ENCODE assay signal across 15 cellular contexts in genomic region chr1:163897401-163898169, GRCh38.
A peak's percentile ranks its signal among the peaks of the same experiment; 100 is the strongest.
DNase-seq lines count a peak whose midpoint lies in the region; ATAC-seq and TF ChIP-seq lines count a peak whose summit lies in the region.
"Had no signal": no experiment of that assay in that cellular context is flagged by ENCODE, and none has a peak within 500 bp of the region (broad histone marks: within the 10 kb centered on the region; RNA-seq: fewer than 3 reads in every experiment).

No MANE protein-coding gene starts in this region.

- no peak for TF ChIP-seq POLR2A in suprapubic skin (IDR thresholded peaks at IDR 0.05)

- H3K36me3 ChIP-seq in left ventricle myocardium inferior = no peaks in the 10 kb centered on the region
- H3K36me3 ChIP-seq in suprapubic skin = no peaks in the 10 kb centered on the region
- H3K36me3 ChIP-seq: HAP-1, pancreas, WERI-Rb-1 had no signal

- H3K4me1 ChIP-seq in left ventricle myocardium inferior (no peaks in the 10 kb centered on the region), suprapubic skin (peaks cover 5% of the 10 kb centered on the region)
- H3K4me1 ChIP-seq: pancreas had no signal

- H3K4me3 ChIP-seq in cardiac fibroblast (replicated peaks in 1 of 2; ENCODE audit: low read depth in 2 of 2, low read length in 2 of 2) = no peak overlapping the region
- H3K4me3 ChIP-seq in left ventricle myocardium inferior = no peak overlapping the region
- H3K4me3 ChIP-seq in suprapubic skin = no peak overlapping the region
- H3K4me3 ChIP-seq: HAP-1, pancreas had no signal

- intact Hi-C loops in left ventricle myocardium inferior (cut with micrococcal nuclease) = no loop called here

- H3K27me3 ChIP-seq in left ventricle myocardium inferior (ENCODE audit: low read depth) = no peaks in the 10 kb centered on the region
- H3K27me3 ChIP-seq in suprapubic skin = no peaks in the 10 kb centered on the region
- H3K27me3 ChIP-seq: pancreas had no signal

- H3K9me3 ChIP-seq in left ventricle myocardium inferior (replicated peaks) (no peaks in the 10 kb centered on the region), suprapubic skin (no peaks in the 10 kb centered on the region), T-helper 17 cell (ENCODE audit: control insufficient read depth, low read length, poor library complexity, severe bottlenecking) (no peaks in the 10 kb centered on the region)
- H3K9me3 ChIP-seq: HAP-1, pancreas had no signal

- H3K36me3 Mint-ChIP-seq in T-helper 17 cell (ENCODE audit: low read depth) = no peaks in the 10 kb centered on the region
- H3K36me3 Mint-ChIP-seq: CD4-positive, CD25-positive, alpha-beta regulatory T cell had no signal

- TF ChIP-seq CTCF in cardiac fibroblast (IDR thresholded peaks at IDR 0.05; ENCODE audit: low read depth, low read length) (no peak), left ventricle myocardium inferior (IDR thresholded peaks at IDR 0.05; ENCODE audit: borderline replicate concordance) (no peak), suprapubic skin (IDR thresholded peaks at IDR 0.05) (no peak)

- 56% methylated on average over 5 of the region's 5 CpGs for WGBS in suprapubic skin

- H3K27ac ChIP-seq in left ventricle myocardium inferior (replicated peaks) (peak overlapping the region; percentile 40), suprapubic skin (peak overlapping the region; percentile 55)
- H3K27ac ChIP-seq: pancreas, WERI-Rb-1 had no signal

- no peaks in the 10 kb centered on the region for H3K4me1 Mint-ChIP-seq in T-helper 17 cell
- H3K4me1 Mint-ChIP-seq: CD4-positive, CD25-positive, alpha-beta regulatory T cell had no signal

- DNase-seq in EL = peak; percentile 44
- DNase-seq in cardiac fibroblast (ENCODE audit: low read depth in 2 of 2) = peak; percentile 52 to 90
- peak; percentile 52 for DNase-seq in left ventricle myocardium inferior
- DNase-seq in suprapubic skin (ENCODE audit: low spot score in 2 of 2) = peak in 1 of 2 donors; percentile 75
- DNase-seq in stimulated activated CD4-positive, alpha-beta T cell treated with anti-CD3 and anti-CD28 coated beads, Interleukin-2, amount 100 ng/mL, for 48 hours = no peak
- no peak for DNase-seq in NCI-H2196 (lab: John Stamatoyannopoulos, UW; ENCODE audit: unreplicated experiment)
- DNase-seq in T-helper 17 cell = no peak
- DNase-seq: activated CD8-positive, alpha-beta T cell treated with anti-CD3 and anti-CD28 coated beads for 36 hours; CD4-positive, CD25-positive, alpha-beta regulatory T cell; NCI-H2107; pancreas; WERI-Rb-1 had no signal

- H3K27ac Mint-ChIP-seq in T-helper 17 cell = no peak overlapping the region
- H3K27ac Mint-ChIP-seq: activated CD8-positive, alpha-beta T cell treated with anti-CD3 and anti-CD28 coated beads for 36 hours; CD4-positive, CD25-positive, alpha-beta regulatory T cell; stimulated activated naive CD8-positive, alpha-beta T cell treated with anti-CD3 and anti-CD28 coated beads, Interleukin-15, Interleukin-2, amounts not matched to agents 100 ng/mL and 50 ng/mL, for 24 hours had no signal

- H3K4me3 Mint-ChIP-seq in T-helper 17 cell = no peak overlapping the region
- H3K4me3 Mint-ChIP-seq: activated CD8-positive, alpha-beta T cell treated with anti-CD3 and anti-CD28 coated beads for 36 hours; CD4-positive, CD25-positive, alpha-beta regulatory T cell; stimulated activated naive CD8-positive, alpha-beta T cell treated with anti-CD3 and anti-CD28 coated beads, Interleukin-15, Interleukin-2, amounts not matched to agents 100 ng/mL and 50 ng/mL, for 24 hours had no signal

- no peaks in the 10 kb centered on the region for H3K27me3 Mint-ChIP-seq in T-helper 17 cell
- H3K27me3 Mint-ChIP-seq: activated CD8-positive, alpha-beta T cell treated with anti-CD3 and anti-CD28 coated beads for 36 hours; CD4-positive, CD25-positive, alpha-beta regulatory T cell; stimulated activated naive CD8-positive, alpha-beta T cell treated with anti-CD3 and anti-CD28 coated beads, Interleukin-15, Interleukin-2, amounts not matched to agents 100 ng/mL and 50 ng/mL, for 24 hours had no signal

- no peak for ATAC-seq in T-helper 17 cell
- ATAC-seq: activated CD8-positive, alpha-beta T cell treated with anti-CD3 and anti-CD28 coated beads for 36 hours; left lobe of liver had no signal

- no peak for TF ChIP-seq EP300 in suprapubic skin (IDR thresholded peaks at IDR 0.05)

Comparison
In these comparisons a context has a peak if more than half of its experiments do, and no peak if none do; other contexts are left out.
1. DNase-seq: peak in EL (single experiment), cardiac fibroblast (2 of 2) and left ventricle myocardium inferior (single experiment); none in stimulated activated CD4-positive, alpha-beta T cell treated with anti-CD3 and anti-CD28 coated beads, Interleukin-2, amount 100 ng/mL, for 48 hours (0 of 2), NCI-H2196 (single experiment) and T-helper 17 cell (0 of 3).